In the genomic region with DNA sequence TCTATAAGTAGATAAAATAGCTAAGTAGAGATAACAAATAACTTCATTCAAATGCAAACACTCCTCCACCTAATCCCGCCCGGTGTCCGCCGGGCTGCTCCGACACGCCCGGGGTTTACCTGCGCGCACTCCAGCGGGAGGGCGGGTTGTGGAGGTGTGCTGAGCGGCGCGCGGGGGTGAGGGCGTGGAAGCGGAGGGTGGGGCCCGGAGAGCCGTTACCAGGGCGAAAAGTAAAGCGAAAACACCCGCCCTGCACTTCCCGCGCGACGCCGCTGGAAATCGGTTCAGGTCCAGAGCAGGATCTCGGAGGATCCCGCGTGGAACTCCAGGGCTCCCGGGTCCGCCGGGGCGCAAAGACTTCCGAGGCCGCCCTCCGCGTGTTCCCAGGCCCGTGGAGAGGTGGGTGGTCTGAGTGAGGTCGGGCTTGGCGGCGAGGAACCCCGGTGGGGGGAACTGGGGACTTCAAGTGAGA, we compare ENCODE assay signal across 8 cellular contexts. TPM values are rescaled to one million over a fixed set of nuclear protein-coding genes. Genes with fewer than 3 reads are reported as not detected.
A peak's percentile ranks its signal among the peaks of the same experiment; 100 is the strongest.
DNase-seq lines count a peak whose midpoint lies in the region; TF ChIP-seq lines count a peak whose summit lies in the region.

No MANE protein-coding gene starts in this region.

- H3K4me3 ChIP-seq in Caco-2 (ENCODE audit: low read depth, low read length), result peak overlapping the region; percentile 81

- DNase-seq in Caco-2, result peak; percentile 66 to 70
- DNase-seq in NCI-H1105 (lab: John Stamatoyannopoulos, UW), result peak; percentile 18
- peak; percentile 68 for DNase-seq in activated T-helper 1 cell treated with anti-CD3 and anti-CD28 coated beads, Interleukin-12 subunit alpha, Interleukin-12 subunit beta, Interleukin-2, Interleukin-4 antibody, amounts not matched to agents 30 ng/mL and 10 ng/mL and 1 ng/mL, durations not matched to agents 14 hours and 24 hours and 36 hours (ENCODE audit: low spot score)
- DNase-seq in glutamatergic neuron, result no peak
- DNase-seq in posterior vena cava (ENCODE audit: low spot score), result peak; percentile 89
- DNase-seq in Ammon's horn (ENCODE audit: low spot score), result no peak
- DNase-seq in NCI-H187 treated with DMSO at 0.1 percent for 48 hours (lab: John Stamatoyannopoulos, UW), result no peak
- DNase-seq in GDM1 (lab: John Stamatoyannopoulos, UW), result no peak

- H3K9me3 ChIP-seq in Caco-2, result no peaks in the 10 kb centered on the region

- intact Hi-C loops in Caco-2 (cut with micrococcal nuclease; ENCODE audit: unreplicated experiment) (loop anchor here (5.0 to 10.0 kb wide), 3 partner anchors 61 to 408 kb away; a partner anchor contains a TSS), posterior vena cava (cut with DNase I) (no loop called here)
- intact Hi-C loops in activated T-helper 1 cell treated with anti-CD3 and anti-CD28 coated beads, Interleukin-12 subunit alpha, Interleukin-12 subunit beta, Interleukin-2, Interleukin-4 antibody, amounts not matched to agents 30 ng/mL and 10 ng/mL and 1 ng/mL, durations not matched to agents 14 hours and 24 hours and 36 hours (cut with micrococcal nuclease), result loop anchor here (5.0 to 10.0 kb wide), 2 partner anchors 189 to 322 kb away; a partner anchor contains a TSS

- H3K27me3 Mint-ChIP-seq in Caco-2 (ENCODE audit: insufficient read depth, unreplicated experiment), result no peaks in the 10 kb centered on the region
- peaks cover 40% of the 10 kb centered on the region for H3K27me3 Mint-ChIP-seq in activated T-helper 1 cell treated with anti-CD3 and anti-CD28 coated beads, Interleukin-12 subunit alpha, Interleukin-12 subunit beta, Interleukin-2, Interleukin-4 antibody, amounts not matched to agents 30 ng/mL and 10 ng/mL and 1 ng/mL, durations not matched to agents 14 hours and 24 hours and 36 hours (ENCODE audit: insufficient read depth)
- peaks cover 17% of the 10 kb centered on the region for H3K27me3 Mint-ChIP-seq in glutamatergic neuron (ENCODE audit: unreplicated experiment)

- no peaks in the 10 kb centered on the region for H3K36me3 ChIP-seq in Caco-2 (ENCODE audit: control insufficient read depth, insufficient read depth, low read length)

- H3K27ac Mint-ChIP-seq in Caco-2 (ENCODE audit: unreplicated experiment) (peak overlapping the region; percentile 83), glutamatergic neuron (ENCODE audit: unreplicated experiment) (no peak overlapping the region)
- H3K27ac Mint-ChIP-seq in activated T-helper 1 cell treated with anti-CD3 and anti-CD28 coated beads, Interleukin-12 subunit alpha, Interleukin-12 subunit beta, Interleukin-2, Interleukin-4 antibody, amounts not matched to agents 30 ng/mL and 10 ng/mL and 1 ng/mL, durations not matched to agents 14 hours and 24 hours and 36 hours, result no peak overlapping the region

- TF ChIP-seq CTCF in Caco-2 (IDR thresholded peaks at IDR 0.05; ENCODE audit: insufficient read depth in 1 of 2, low read depth in 1 of 2, low read length in 1 of 2, severe bottlenecking in 1 of 2, unreplicated experiment in 1 of 2) (no peak), glutamatergic neuron (IDR thresholded peaks at IDR 0.05; ENCODE audit: partially characterized antibody, unreplicated experiment) (no peak)

- POLR2A ChIA-PET in Caco-2 (lab: Charles Lee), result no interaction called here

- BruUV-seq in Caco-2 (replicated peaks; lab: Mats Ljungman, UMichigan), result no TSS peak

- H3K4me1 Mint-ChIP-seq in Caco-2 (ENCODE audit: low read depth, unreplicated experiment), result peaks cover 34% of the 10 kb centered on the region
- H3K4me1 Mint-ChIP-seq in activated T-helper 1 cell treated with anti-CD3 and anti-CD28 coated beads, Interleukin-12 subunit alpha, Interleukin-12 subunit beta, Interleukin-2, Interleukin-4 antibody, amounts not matched to agents 30 ng/mL and 10 ng/mL and 1 ng/mL, durations not matched to agents 14 hours and 24 hours and 36 hours (ENCODE audit: low read depth), result peaks cover 56% of the 10 kb centered on the region
- H3K4me1 Mint-ChIP-seq in glutamatergic neuron (ENCODE audit: low read depth, unreplicated experiment), result peaks cover 18% of the 10 kb centered on the region

- H3K27me3 ChIP-seq in Caco-2 (replicated peaks; ENCODE audit: control insufficient read depth, insufficient read depth, low read length), result peaks cover 4% of the 10 kb centered on the region; the same call in 1 of the 2 replicates

- H3K4me1 ChIP-seq in Caco-2, result peaks cover 28% of the 10 kb centered on the region

- CTCF ChIA-PET in Caco-2 (lab: Charles Lee), result interaction anchor here (1.8 kb wide), 1 partner anchor 130 kb away, joined by 6 read pairs; no protein-coding TSS in a partner anchor

- no peaks in the 10 kb centered on the region for H3K9me3 Mint-ChIP-seq in Caco-2 (ENCODE audit: unreplicated experiment)
- H3K9me3 Mint-ChIP-seq in activated T-helper 1 cell treated with anti-CD3 and anti-CD28 coated beads, Interleukin-12 subunit alpha, Interleukin-12 subunit beta, Interleukin-2, Interleukin-4 antibody, amounts not matched to agents 30 ng/mL and 10 ng/mL and 1 ng/mL, durations not matched to agents 14 hours and 24 hours and 36 hours, result no peaks in the 10 kb centered on the region
- H3K9me3 Mint-ChIP-seq in glutamatergic neuron (ENCODE audit: unreplicated experiment), result peaks cover 8% of the 10 kb centered on the region

- H3K36me3 Mint-ChIP-seq in Caco-2 (ENCODE audit: insufficient read depth, unreplicated experiment) (peaks cover 35% of the 10 kb centered on the region), glutamatergic neuron (ENCODE audit: unreplicated experiment) (no peaks in the 10 kb centered on the region)
- peaks cover 16% of the 10 kb centered on the region for H3K36me3 Mint-ChIP-seq in activated T-helper 1 cell treated with anti-CD3 and anti-CD28 coated beads, Interleukin-12 subunit alpha, Interleukin-12 subunit beta, Interleukin-2, Interleukin-4 antibody, amounts not matched to agents 30 ng/mL and 10 ng/mL and 1 ng/mL, durations not matched to agents 14 hours and 24 hours and 36 hours (ENCODE audit: low read depth)

- H3K4me3 Mint-ChIP-seq in Caco-2 (ENCODE audit: unreplicated experiment), result peak overlapping the region; percentile 91
- peak overlapping the region; percentile 95 for H3K4me3 Mint-ChIP-seq in activated T-helper 1 cell treated with anti-CD3 and anti-CD28 coated beads, Interleukin-12 subunit alpha, Interleukin-12 subunit beta, Interleukin-2, Interleukin-4 antibody, amounts not matched to agents 30 ng/mL and 10 ng/mL and 1 ng/mL, durations not matched to agents 14 hours and 24 hours and 36 hours
- peak overlapping the region; percentile 78 for H3K4me3 Mint-ChIP-seq in glutamatergic neuron (ENCODE audit: unreplicated experiment)

RNA-seq across cellular contexts. Expression of a gene that starts 1.8 kb away (rescaled TPM):
- total RNA-seq in Caco-2 (2022) (21.8 and 25.8 TPM in 2 replicates), glutamatergic neuron (ENCODE audit: unreplicated experiment) (35.3 TPM), posterior vena cava (100 to 1,000 TPM in 1 of 2 donors, 10 to 100 TPM in 1; 43.4 to 193 TPM)
- total RNA-seq in activated T-helper 1 cell treated with anti-CD3 and anti-CD28 coated beads, Interleukin-12 subunit alpha, Interleukin-12 subunit beta, Interleukin-2, Interleukin-4 antibody, amounts not matched to agents 30 ng/mL and 10 ng/mL and 1 ng/mL, durations not matched to agents 14 hours and 24 hours and 36 hours, result 23.0 and 23.3 TPM in 2 replicates

Comparison
In these comparisons a context has a peak if more than half of its experiments do, and no peak if none do; other contexts are left out.
1. DNase-seq: peak in Caco-2 (2 of 2), NCI-H1105 (single experiment), activated T-helper 1 cell treated with anti-CD3 and anti-CD28 coated beads, Interleukin-12 subunit alpha, Interleukin-12 subunit beta, Interleukin-2, Interleukin-4 antibody, amounts not matched to agents 30 ng/mL and 10 ng/mL and 1 ng/mL, durations not matched to agents 14 hours and 24 hours and 36 hours (single experiment) and posterior vena cava (single experiment); none in glutamatergic neuron (single experiment), Ammon's horn (single experiment), NCI-H187 treated with DMSO at 0.1 percent for 48 hours (single experiment) and GDM1 (single experiment).
2. intact Hi-C loops: an anchor here in Caco-2 (5.0 to 10.0 kb wide) and activated T-helper 1 cell treated with anti-CD3 and anti-CD28 coated beads, Interleukin-12 subunit alpha, Interleukin-12 subunit beta, Interleukin-2, Interleukin-4 antibody, amounts not matched to agents 30 ng/mL and 10 ng/mL and 1 ng/mL, durations not matched to agents 14 hours and 24 hours and 36 hours (5.0 to 10.0 kb wide); none called in posterior vena cava.
3. Peak in every context shown above with its lines, with median percentiles within 50 percentile points of each other: H3K4me3 Mint-ChIP-seq.